In the genomic region with DNA sequence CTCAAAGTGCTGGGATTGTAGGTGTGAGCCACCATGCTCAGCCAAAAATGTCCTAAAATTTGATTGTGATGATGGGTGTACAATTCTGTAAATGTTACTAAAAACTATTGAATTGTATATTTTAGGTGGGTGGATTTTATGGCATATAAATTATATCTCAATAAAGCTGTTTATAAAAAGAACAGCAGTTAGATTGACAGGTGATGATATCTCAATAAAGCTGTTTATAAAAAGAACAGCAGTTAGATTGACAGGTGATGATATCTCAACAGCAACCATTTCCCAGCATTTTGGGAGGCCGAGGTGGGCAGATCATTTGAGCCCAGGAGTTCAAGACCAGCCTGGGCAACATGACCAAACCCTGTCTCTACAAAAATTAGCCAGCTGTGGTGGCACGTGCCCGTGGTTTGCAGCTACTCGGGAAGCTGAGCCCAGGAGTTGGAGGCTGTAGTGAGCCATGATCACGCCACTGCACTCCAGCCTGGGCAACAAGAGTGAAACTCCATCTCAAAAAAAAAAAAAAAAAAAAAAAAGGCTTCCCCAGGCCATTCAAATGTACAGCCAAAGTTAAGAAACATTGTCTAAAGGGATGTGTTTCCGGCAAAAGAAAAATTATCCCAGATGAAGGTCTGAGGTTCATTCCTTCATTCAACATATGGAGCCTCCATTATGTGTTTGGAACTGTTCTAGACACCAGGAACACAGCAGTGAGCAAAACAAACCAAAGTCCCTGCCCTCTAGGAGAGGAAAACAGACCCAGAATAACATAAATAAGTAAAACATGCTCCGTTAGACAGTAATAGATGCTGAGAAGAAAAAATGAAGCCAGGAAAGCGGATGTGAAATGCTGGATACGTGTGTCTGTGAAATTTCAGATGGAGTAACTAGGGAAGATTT, we compare ENCODE assay signal across 9 cellular contexts. TPM values are rescaled to one million over a fixed set of nuclear protein-coding genes. Genes with fewer than 3 reads are reported as not detected.
A peak's percentile ranks its signal among the peaks of the same experiment; 100 is the strongest.
DNase-seq lines count a peak whose midpoint lies in the region; ATAC-seq and TF ChIP-seq lines count a peak whose summit lies in the region.
"Had no signal": no experiment of that assay in that cellular context is flagged by ENCODE, and none has a peak within 500 bp of the region (broad histone marks: within the 10 kb centered on the region; RNA-seq: fewer than 3 reads in every experiment).

No MANE protein-coding gene starts in this region.

- peaks cover 2% of the 10 kb centered on the region for H3K4me1 ChIP-seq in NT2/D1 (ENCODE audit: insufficient read depth, insufficient read length)
- H3K4me1 ChIP-seq in neuronal stem cell (ENCODE audit: control insufficient read depth in 2 of 2, insufficient read depth in 1 of 2, low read depth in 1 of 2, low read length in 2 of 2) = peaks cover 9 to 13% of the 10 kb centered on the region in 2 donors

- peaks cover 68% of the 10 kb centered on the region for H3K36me3 Mint-ChIP-seq in Calu3 (ENCODE audit: insufficient read depth, unreplicated experiment)
- H3K36me3 Mint-ChIP-seq in effector memory CD8-positive, alpha-beta T cell (ENCODE audit: insufficient read depth) = peaks cover 42% of the 10 kb centered on the region

- no peak overlapping the region for H2BK12ac ChIP-seq in neuronal stem cell (ENCODE audit: low read length)

- peak overlapping the region; percentile 45 for H3K4me3 ChIP-seq in NT2/D1 (ENCODE audit: insufficient read length, low read depth)
- H3K4me3 ChIP-seq in neuronal stem cell (ENCODE audit: low read length in 2 of 2) = peak overlapping the region in 1 of 2 donors; percentile 94

- DNase-seq in Calu3 (no peak), NT2/D1 (ENCODE audit: low read depth, low spot score) (no peak), neuronal stem cell (ENCODE audit: low spot score) (no peak), posterior vena cava (ENCODE audit: low spot score) (no peak), NCI-H510A (lab: John Stamatoyannopoulos, UW) (no peak)
- DNase-seq in effector memory CD8-positive, alpha-beta T cell = no peak
- DNase-seq: NCI-H226 had no signal

- H3K9me3 Mint-ChIP-seq in Calu3 (ENCODE audit: low read depth, unreplicated experiment) = no peaks in the 10 kb centered on the region
- no peaks in the 10 kb centered on the region for H3K9me3 Mint-ChIP-seq in effector memory CD8-positive, alpha-beta T cell

- no peak overlapping the region for H3K27ac ChIP-seq in neuronal stem cell (replicated peaks; ENCODE audit: low read length)

- no peak for ATAC-seq in effector memory CD8-positive, alpha-beta T cell (replicated peaks)
- ATAC-seq in HG03108 (IDR thresholded peaks at IDR 0.05; ENCODE audit: unreplicated experiment) (no peak), GM21825 (IDR thresholded peaks at IDR 0.05; ENCODE audit: unreplicated experiment) (no peak)

- no peak overlapping the region for H4K8ac ChIP-seq in neuronal stem cell (ENCODE audit: low read depth, low read length)

- no peak overlapping the region for H2BK15ac ChIP-seq in neuronal stem cell (ENCODE audit: low read length)

- H3K4me1 Mint-ChIP-seq in Calu3 (ENCODE audit: low read depth, unreplicated experiment) = peaks cover 30% of the 10 kb centered on the region
- peaks cover 33% of the 10 kb centered on the region in 2 donors for H3K4me1 Mint-ChIP-seq in effector memory CD8-positive, alpha-beta T cell (ENCODE audit: low read depth in 2 of 2)

- H3K27me3 Mint-ChIP-seq in Calu3 (ENCODE audit: unreplicated experiment) = no peaks in the 10 kb centered on the region
- no peaks in the 10 kb centered on the region for H3K27me3 Mint-ChIP-seq in effector memory CD8-positive, alpha-beta T cell

- H3K14ac ChIP-seq in neuronal stem cell (ENCODE audit: low read length) = no peak overlapping the region

- H3K23ac ChIP-seq in neuronal stem cell (ENCODE audit: low read depth, low read length, poor library complexity) = no peak overlapping the region

- CTCF ChIA-PET in Calu3 (lab: Charles Lee) = interaction anchor here (0.6 to 1.2 kb wide), 3 partner anchors 23 to 44 kb away, joined by 3 to 8 read pairs (median 8); no protein-coding TSS in a partner anchor

- no peak overlapping the region for H3K4me2 ChIP-seq in neuronal stem cell (ENCODE audit: insufficient read depth, low read length, poor library complexity, severe bottlenecking)

- no peak overlapping the region for H3K18ac ChIP-seq in neuronal stem cell (ENCODE audit: low read length)

- H3K9me3 ChIP-seq in NT2/D1 (ENCODE audit: insufficient read depth, low read length) = 0 out of 2 replicates have a peak, but pooled peaks cover under 1% of the 10 kb centered on the region
- H3K9me3 ChIP-seq in neuronal stem cell (replicated peaks in 1 of 2; ENCODE audit: control insufficient read depth in 2 of 2, insufficient read depth in 1 of 2, low read depth in 1 of 2, low read length in 2 of 2) = peaks cover 0 to 11% of the 10 kb centered on the region in 2 donors

- H2AFZ ChIP-seq in neuronal stem cell (ENCODE audit: low read length) = peak overlapping the region; percentile 93

- peaks cover 6% of the 10 kb centered on the region for H3K79me1 ChIP-seq in neuronal stem cell (ENCODE audit: low read depth, low read length)

- H3K27me3 ChIP-seq in NT2/D1 (ENCODE audit: insufficient read depth, insufficient read length) (no peaks in the 10 kb centered on the region), neuronal stem cell (ENCODE audit: control insufficient read depth in 3 of 3, insufficient read depth in 3 of 3, low read depth in 1 of 3, low read length in 3 of 3) (no peaks in the 10 kb centered on the region)

- H3K27ac Mint-ChIP-seq in Calu3 (ENCODE audit: unreplicated experiment) = peak overlapping the region; percentile 98
- H3K27ac Mint-ChIP-seq in effector memory CD8-positive, alpha-beta T cell = peak overlapping the region; percentile 55 to 84

- no peak overlapping the region for H4K91ac ChIP-seq in neuronal stem cell (ENCODE audit: low read depth, low read length, poor library complexity)

- H3K36me3 ChIP-seq in NT2/D1 (ENCODE audit: insufficient read depth, insufficient read length, low read length) = peaks cover 18% of the 10 kb centered on the region
- H3K36me3 ChIP-seq in neuronal stem cell (replicated peaks in 1 of 2; ENCODE audit: control insufficient read depth in 2 of 2, insufficient read depth in 2 of 2, low read length in 2 of 2) = peaks cover 7 to 18% of the 10 kb centered on the region in 2 donors

- no peak for TF ChIP-seq CTCF in Calu3 (IDR thresholded peaks at IDR 0.05; ENCODE audit: unreplicated experiment)

- no peak overlapping the region for H2BK120ac ChIP-seq in neuronal stem cell (ENCODE audit: low read depth, low read length)

- H3K4me3 Mint-ChIP-seq in Calu3 (ENCODE audit: low read depth, unreplicated experiment) = peak overlapping the region; percentile 80
- H3K4me3 Mint-ChIP-seq in effector memory CD8-positive, alpha-beta T cell = peak overlapping the region; percentile 93 to 94

- H3K9ac ChIP-seq in NT2/D1 (ENCODE audit: insufficient read length, low read depth) (peak overlapping the region; percentile 74), neuronal stem cell (ENCODE audit: low read depth, low read length, poor library complexity) (no peak overlapping the region)

- BruUV-seq in Calu3 (replicated peaks; lab: Mats Ljungman, UMichigan) = no TSS peak

- no peak overlapping the region for H2AK5ac ChIP-seq in neuronal stem cell (ENCODE audit: low read depth, low read length)

- no peak overlapping the region for H3K4ac ChIP-seq in neuronal stem cell (ENCODE audit: low read length)

- no CpG with 5 or more reads among the region's 9 CpGs for WGBS in neuronal stem cell (ENCODE audit: extremely low coverage in 2 of 2, insufficient read length in 2 of 2, insufficient replicate concordance in 1 of 2), 2 donors

- intact Hi-C loops in Calu3 (cut with micrococcal nuclease; ENCODE audit: unreplicated experiment) (loop anchor here (5.0 kb wide), 1 partner anchor 44 kb away; no protein-coding TSS in a partner anchor), posterior vena cava (cut with DNase I) (loop anchor here in 1 of 2 donors (10.0 kb wide), 1 partner anchor 52 kb away; no protein-coding TSS in a partner anchor)

- H2BK5ac ChIP-seq in neuronal stem cell (ENCODE audit: low read length) = no peak overlapping the region

RNA-seq across cellular contexts. Expression of gene RBCK1, which starts 1.7 kb away (rescaled TPM):
- total RNA-seq in Calu3 (2022) (142 and 144 TPM in 2 replicates), posterior vena cava (10 to 100 TPM; 46.7 to 54.4 TPM)
- 33.0 TPM for polyA plus RNA-seq in neuronal stem cell (2013, experiment 1 of 2)
- 31.6 TPM for polyA plus RNA-seq in neuronal stem cell (2013, experiment 2 of 2)

RNA-seq across cellular contexts. Expression of gene TRIB3, which starts 25.9 kb away (rescaled TPM):
- 47.2 and 53.0 TPM in 2 replicates for total RNA-seq in Calu3 (2022)
- 5.1 TPM for polyA plus RNA-seq in neuronal stem cell (2013, experiment 1 of 2)
- 4.6 TPM for polyA plus RNA-seq in neuronal stem cell (2013, experiment 2 of 2)
- total RNA-seq in posterior vena cava = 10 to 100 TPM in 1 of 2 donors, 1 to 10 TPM in 1; 7.8 to 12.6 TPM

RNA-seq across cellular contexts. Expression of gene TBC1D20, which starts 55.9 kb away (rescaled TPM):
- total RNA-seq in Calu3 (2022) (15.0 and 18.7 TPM in 2 replicates), posterior vena cava (10 to 100 TPM; 28.7 to 33.0 TPM)
- polyA plus RNA-seq in neuronal stem cell (2013, experiment 1 of 2) = 18.3 TPM
- polyA plus RNA-seq in neuronal stem cell (2013, experiment 2 of 2) = 18.9 TPM

RNA-seq across cellular contexts. Expression of gene NRSN2, which starts 59.5 kb away (rescaled TPM):
- 0.42 and 0.51 TPM in 2 replicates for total RNA-seq in Calu3 (2022)
- polyA plus RNA-seq in neuronal stem cell (2013, experiment 1 of 2) = 27.7 TPM
- 26.1 TPM for polyA plus RNA-seq in neuronal stem cell (2013, experiment 2 of 2)
- total RNA-seq in posterior vena cava = 10 to 100 TPM; 44.2 to 51.0 TPM
